In genomic region chr5:181189962-181190710, GRCh38 we compare ENCODE assay signal across 8 cellular contexts.
A peak's percentile ranks its signal among the peaks of the same experiment; 100 is the strongest.
DNase-seq lines count a peak whose midpoint lies in the region; ATAC-seq and TF ChIP-seq lines count a peak whose summit lies in the region.

No MANE protein-coding gene starts in this region.

- no peak for TF ChIP-seq CTCF in HEK293 (tag by site-specific recombination; IDR thresholded peaks at IDR 0.05)
- no peak for TF ChIP-seq CTCF in foreskin fibroblast (IDR thresholded peaks at IDR 0.05; ENCODE audit: low read depth, low read length)

- H3K27ac ChIP-seq in HEK293 (ENCODE audit: extremely low read depth, low read depth, low read length), result no peak overlapping the region; the same call in 1 of the 2 replicates

- CTCF ChIA-PET in HEK293 (lab: Yijun Ruan, JAX), result interaction anchor here (0.6 to 4.1 kb wide), 7 partner anchors 14 to 61 kb away, joined by 3 to 27 read pairs (median 4); partner anchors contain the start of gene TRIM7

- H3K4me1 ChIP-seq in HEK293 (ENCODE audit: control insufficient read depth, insufficient read depth, low read length), result no peaks in the 10 kb centered on the region

- no peak for ATAC-seq in GM19395 (IDR thresholded peaks at IDR 0.05; ENCODE audit: unreplicated experiment)
- ATAC-seq in GM18498 (IDR thresholded peaks at IDR 0.05; ENCODE audit: unreplicated experiment), result no peak
- ATAC-seq in GM19035 (IDR thresholded peaks at IDR 0.05; ENCODE audit: unreplicated experiment), result no peak

- no peaks in the 10 kb centered on the region for H3K9me3 ChIP-seq in HEK293 (ENCODE audit: control insufficient read depth, insufficient read depth, low read depth, low read length)

- DNase-seq in activated CD8-positive, alpha-beta memory T cell treated with anti-CD3 and anti-CD28 coated beads for 24 hours, result peak; percentile 85
- DNase-seq in foreskin fibroblast (peak in 1 of 2 donors; percentile 37), skeletal muscle cell (ENCODE audit: low read depth) (no peak), NCI-H510A treated with DMSO at 0.1 percent for 48 hours (lab: John Stamatoyannopoulos, UW) (no peak)

- H3K4me3 ChIP-seq in HEK293 (ENCODE audit: low read depth, low read length) (peak overlapping the region; percentile 53), foreskin fibroblast (ENCODE audit: low read depth in 1 of 2, low read length in 2 of 2) (peak overlapping the region; percentile 58 to 92), skeletal muscle cell (ENCODE audit: low read depth, low read length) (peak overlapping the region; percentile 93)

- H3K36me3 ChIP-seq in HEK293 (ENCODE audit: control insufficient read depth in 2 of 2, insufficient read depth in 1 of 2, low read length in 2 of 2), result no peaks in the 10 kb centered on the region

- POLR2A ChIA-PET in HEK293 (lab: Yijun Ruan, JAX), result interaction anchor here (0.9 to 6.8 kb wide), 7 partner anchors 16 to 71 kb away, joined by 4 to 86 read pairs (median 5); partner anchors contain the start of genes RACK1, TRIM41, TRIM52 and TRIM7

TF ChIP-seq in HEK293, 187 proteins besides CTCF, POLR2A, EP300 and RAD21 (continues in another document):
- TF ChIP-seq ZNF621 (tag by site-specific recombination; IDR thresholded peaks at IDR 0.05) (no peak), ZNF19 (tag by site-specific recombination; IDR thresholded peaks at IDR 0.05; ENCODE audit: low read depth) (no peak), KLF1 (tag by site-specific recombination; IDR thresholded peaks at IDR 0.05) (no peak), ZNF155 (tag by site-specific recombination; IDR thresholded peaks at IDR 0.05) (no peak), ZNF704 (tag by site-specific recombination; IDR thresholded peaks at IDR 0.05) (no peak), ZNF513 (tag by site-specific recombination; IDR thresholded peaks at IDR 0.05) (no peak), ZNF560 (tag by site-specific recombination; IDR thresholded peaks at IDR 0.05; ENCODE audit: borderline replicate concordance) (no peak), ZNF449 (tag by site-specific recombination; IDR thresholded peaks at IDR 0.05) (no peak), ZNF169 (tag by site-specific recombination; IDR thresholded peaks at IDR 0.05) (no peak), ZNF549 (tag by site-specific recombination; IDR thresholded peaks at IDR 0.05) (no peak), ZNF664 (tag by site-specific recombination; IDR thresholded peaks at IDR 0.05) (no peak), ELK4 (IDR thresholded peaks at IDR 0.05; ENCODE audit: borderline replicate concordance, low read depth, low read length) (no peak), GLI4 (tag by site-specific recombination; IDR thresholded peaks at IDR 0.05) (no peak), ZNF239 (tag by site-specific recombination; IDR thresholded peaks at IDR 0.05) (no peak), ATF2 (tag by site-specific recombination; IDR thresholded peaks at IDR 0.05; ENCODE audit: low read depth) (no peak), ZNF248 (tag by site-specific recombination; IDR thresholded peaks at IDR 0.05) (no peak), ZNF791 (tag by site-specific recombination; IDR thresholded peaks at IDR 0.05) (no peak), ZNF600 (tag by site-specific recombination; IDR thresholded peaks at IDR 0.05) (peak; percentile 72), ZSCAN23 (tag by site-specific recombination; IDR thresholded peaks at IDR 0.05) (no peak), ZNF311 (tag by site-specific recombination; IDR thresholded peaks at IDR 0.05; ENCODE audit: borderline replicate concordance) (no peak), ZNF768 (tag by site-specific recombination; IDR thresholded peaks at IDR 0.05) (no peak), ZBTB17 (tag by site-specific recombination; IDR thresholded peaks at IDR 0.05) (no peak), ZNF366 (tag by site-specific recombination; conservative IDR thresholded peaks at IDR 0.05) (no peak), EGR2 (tag by site-specific recombination; IDR thresholded peaks at IDR 0.05; ENCODE audit: low read depth) (peak; percentile 67), ZNF2 (tag by site-specific recombination; IDR thresholded peaks at IDR 0.05) (no peak), PRDM10 (tag by site-specific recombination; IDR thresholded peaks at IDR 0.05) (0 out of 2 replicates have a peak, but pooled peaks have one; percentile 9), ZNF335 (tag by site-specific recombination; conservative IDR thresholded peaks at IDR 0.05) (peak; percentile 68)
